In genomic region chr19:1826557-1827521, GRCh38 we compare ENCODE assay signal across 1 cellular context.
TF ChIP-seq lines count a peak whose summit lies in the region.

No MANE protein-coding gene starts in this region.

TF ChIP-seq in HepG2, 621 proteins besides CTCF, POLR2A, EP300 and RAD21:
- TF ChIP-seq, protein P1, sequence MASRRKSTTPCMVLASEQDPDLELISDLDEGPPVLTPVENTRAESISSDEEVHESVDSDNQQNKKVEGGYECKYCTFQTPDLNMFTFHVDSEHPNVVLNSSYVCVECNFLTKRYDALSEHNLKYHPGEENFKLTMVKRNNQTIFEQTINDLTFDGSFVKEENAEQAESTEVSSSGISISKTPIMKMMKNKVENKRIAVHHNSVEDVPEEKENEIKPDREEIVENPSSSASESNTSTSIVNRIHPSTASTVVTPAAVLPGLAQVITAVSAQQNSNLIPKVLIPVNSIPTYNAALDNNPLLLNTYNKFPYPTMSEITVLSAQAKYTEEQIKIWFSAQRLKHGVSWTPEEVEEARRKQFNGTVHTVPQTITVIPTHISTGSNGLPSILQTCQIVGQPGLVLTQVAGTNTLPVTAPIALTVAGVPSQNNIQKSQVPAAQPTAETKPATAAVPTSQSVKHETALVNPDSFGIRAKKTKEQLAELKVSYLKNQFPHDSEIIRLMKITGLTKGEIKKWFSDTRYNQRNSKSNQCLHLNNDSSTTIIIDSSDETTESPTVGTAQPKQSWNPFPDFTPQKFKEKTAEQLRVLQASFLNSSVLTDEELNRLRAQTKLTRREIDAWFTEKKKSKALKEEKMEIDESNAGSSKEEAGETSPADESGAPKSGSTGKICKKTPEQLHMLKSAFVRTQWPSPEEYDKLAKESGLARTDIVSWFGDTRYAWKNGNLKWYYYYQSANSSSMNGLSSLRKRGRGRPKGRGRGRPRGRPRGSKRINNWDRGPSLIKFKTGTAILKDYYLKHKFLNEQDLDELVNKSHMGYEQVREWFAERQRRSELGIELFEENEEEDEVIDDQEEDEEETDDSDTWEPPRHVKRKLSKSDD (CRISPR knock-in tag; IDR thresholded peaks at IDR 0.05; ENCODE audit: low read depth) = no peak
- TF ChIP-seq RBM22 (optimal IDR thresholded peaks at IDR 0.05; ENCODE audit: low read length) (peak; percentile 6), ZNF891 (CRISPR knock-in tag; IDR thresholded peaks at IDR 0.05) (no peak), PCBP2 (optimal IDR thresholded peaks at IDR 0.05; ENCODE audit: low read depth, low read length, poor library complexity, severe bottlenecking) (peak; percentile 4), FOXO4 (CRISPR knock-in tag; conservative IDR thresholded peaks at IDR 0.05) (no peak), ARID2 (CRISPR knock-in tag; IDR thresholded peaks at IDR 0.05; ENCODE audit: borderline replicate concordance) (no peak), HNRNPK (IDR thresholded peaks at IDR 0.05; ENCODE audit: low read depth, low read length, poor library complexity, severe bottlenecking) (peak; percentile 56), AGO2 (optimal IDR thresholded peaks at IDR 0.05; ENCODE audit: low read depth, low read length) (peak; percentile 31), ZNF7 (CRISPR knock-in tag; IDR thresholded peaks at IDR 0.05) (no peak), RARG (CRISPR knock-in tag; IDR thresholded peaks at IDR 0.05; ENCODE audit: low read depth) (no peak), MAFG (CRISPR knock-in tag; IDR thresholded peaks at IDR 0.05) (no peak), SP140L (CRISPR knock-in tag; IDR thresholded peaks at IDR 0.05; ENCODE audit: borderline replicate concordance) (no peak)
- TF ChIP-seq, protein P2, sequence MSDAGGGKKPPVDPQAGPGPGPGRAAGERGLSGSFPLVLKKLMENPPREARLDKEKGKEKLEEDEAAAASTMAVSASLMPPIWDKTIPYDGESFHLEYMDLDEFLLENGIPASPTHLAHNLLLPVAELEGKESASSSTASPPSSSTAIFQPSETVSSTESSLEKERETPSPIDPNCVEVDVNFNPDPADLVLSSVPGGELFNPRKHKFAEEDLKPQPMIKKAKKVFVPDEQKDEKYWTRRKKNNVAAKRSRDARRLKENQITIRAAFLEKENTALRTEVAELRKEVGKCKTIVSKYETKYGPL (CRISPR knock-in tag; IDR thresholded peaks at IDR 0.05) = no peak
